Comparison of ENCODE assay signal across 17 cellular contexts in genomic region chr11:46857666-46858065, GRCh38.
"Had no signal": no experiment of that assay in that cellular context is flagged by ENCODE, and none has a peak within 500 bp of the region (broad histone marks: within the 10 kb centered on the region; RNA-seq: fewer than 3 reads in every experiment).

No MANE protein-coding gene starts in this region.

- ATAC-seq: left colon; stimulated activated naive CD8-positive, alpha-beta T cell treated with anti-CD3 and anti-CD28 coated beads, Interleukin-15, amount 100 ng/mL, for 72 hours had no signal

- DNase-seq: activated CD4-positive, alpha-beta T cell treated with anti-CD3 and anti-CD28 coated beads for 1 hour; activated CD4-positive, alpha-beta T cell treated with anti-CD3 and anti-CD28 coated beads, Interleukin-2, amount 50 U/mL, for 4 hours; activated gamma-delta T cell treated with Interleukin-2 at 50 U/mL for 16 hours; effector CD8-positive, alpha-beta T cell; foreskin fibroblast; hippocampal formation; islet precursor cell; left colon; mesendoderm; nucleus accumbens; small intestine; stimulated activated CD4-positive, alpha-beta T cell treated with anti-CD3 and anti-CD28 coated beads, Interleukin-15, amount 100 ng/mL, for 24 hours; stimulated activated CD4-positive, alpha-beta T cell treated with anti-CD3 and anti-CD28 coated beads, Interleukin-2, amount 100 ng/mL, for 48 hours; stimulated activated naive CD8-positive, alpha-beta T cell treated with anti-CD3 and anti-CD28 coated beads, Interleukin-15, amount 100 ng/mL, for 72 hours; SW 1271; T-helper 2 cell; WERI-Rb-1 had no signal

- H3K27ac ChIP-seq: WERI-Rb-1 had no signal
